In genomic region chrX:54708404-54708803, GRCh38 we compare ENCODE assay signal across 25 cellular contexts.
"Had no signal": no experiment of that assay in that cellular context is flagged by ENCODE, and none has a peak within 500 bp of the region (broad histone marks: within the 10 kb centered on the region; RNA-seq: fewer than 3 reads in every experiment).

No MANE protein-coding gene starts in this region.

- H3K4me3 ChIP-seq: hepatocyte, left lung, lung, ovary, right atrium auricular region, skin epidermis, suprapubic skin, thoracic aorta, tibial artery, uterus had no signal

- H3K4me2 ChIP-seq: hepatocyte had no signal

- DNase-seq: islet precursor cell; left lung; mesendoderm; naive B cell; natural killer cell; ovary; stimulated activated CD4-positive, alpha-beta T cell treated with anti-CD3 and anti-CD28 coated beads, Interleukin-12 subunit alpha, Interleukin-12 subunit beta, amount 100 ng/mL, for 4 hours; stimulated activated CD4-positive, alpha-beta T cell treated with anti-CD3 and anti-CD28 coated beads, Interleukin-15, amount 100 ng/mL, for 24 hours; stimulated activated CD4-positive, alpha-beta T cell treated with anti-CD3 and anti-CD28 coated beads, Interleukin-2, amount 100 ng/mL, for 24 hours; stimulated activated CD4-positive, alpha-beta T cell treated with anti-CD3 and anti-CD28 coated beads, Interleukin-4, amount 100 ng/mL, for 1 hour; stimulated activated naive CD4-positive, alpha-beta T cell; tibial artery; trophoblast cell; uterus had no signal

- H3K36me3 ChIP-seq: left lung, ovary, right atrium auricular region, suprapubic skin, thoracic aorta, tibial artery, uterus had no signal

- H2AFZ ChIP-seq: hepatocyte had no signal

- H3K9me3 Mint-ChIP-seq: natural killer cell; stimulated activated effector memory CD8-positive, alpha-beta T cell treated with anti-CD3 and anti-CD28 coated beads, Interleukin-12 subunit alpha, Interleukin-12 subunit beta, amount 100 ng/mL, for 72 hours; stimulated activated naive CD8-positive, alpha-beta T cell treated with anti-CD3 and anti-CD28 coated beads, Interleukin-15, Interleukin-2, amounts not matched to agents 100 ng/mL and 50 ng/mL, for 24 hours had no signal

- ATAC-seq: left lung; natural killer cell; sciatic nerve; stimulated activated effector memory CD8-positive, alpha-beta T cell treated with anti-CD3 and anti-CD28 coated beads, Interleukin-12 subunit alpha, Interleukin-12 subunit beta, amount 100 ng/mL, for 72 hours had no signal

- H3K4me1 Mint-ChIP-seq: mesothelial cell of epicardium; naive B cell; natural killer cell; stimulated activated effector memory CD8-positive, alpha-beta T cell treated with anti-CD3 and anti-CD28 coated beads, Interleukin-12 subunit alpha, Interleukin-12 subunit beta, amount 100 ng/mL, for 72 hours had no signal

- H3K27me3 ChIP-seq: hepatocyte, left lung, ovary, right atrium auricular region, suprapubic skin, tibial artery, uterus had no signal

- H3K4me1 ChIP-seq: left lung, right atrium auricular region, suprapubic skin, tibial artery, uterus had no signal

- H3K36me3 Mint-ChIP-seq: mesothelial cell of epicardium; naive B cell; natural killer cell; stimulated activated effector memory CD8-positive, alpha-beta T cell treated with anti-CD3 and anti-CD28 coated beads, Interleukin-12 subunit alpha, Interleukin-12 subunit beta, amount 100 ng/mL, for 72 hours had no signal

- H3K27me3 Mint-ChIP-seq: progenitor cell of endocrine pancreas had no signal

- H3K79me2 ChIP-seq: hepatocyte had no signal

- H3K27ac Mint-ChIP-seq: mesothelial cell of epicardium; naive B cell; natural killer cell; progenitor cell of endocrine pancreas; stimulated activated effector memory CD8-positive, alpha-beta T cell treated with anti-CD3 and anti-CD28 coated beads, Interleukin-12 subunit alpha, Interleukin-12 subunit beta, amount 100 ng/mL, for 72 hours; stimulated activated naive CD8-positive, alpha-beta T cell treated with anti-CD3 and anti-CD28 coated beads, Interleukin-15, Interleukin-2, amounts not matched to agents 100 ng/mL and 50 ng/mL, for 24 hours had no signal

- H3K27ac ChIP-seq: hepatocyte, left lung, ovary, right atrium auricular region, skin epidermis, suprapubic skin, thoracic aorta, tibial artery, uterus had no signal

- H3K4me3 Mint-ChIP-seq: mesothelial cell of epicardium; naive B cell; natural killer cell; stimulated activated effector memory CD8-positive, alpha-beta T cell treated with anti-CD3 and anti-CD28 coated beads, Interleukin-12 subunit alpha, Interleukin-12 subunit beta, amount 100 ng/mL, for 72 hours; stimulated activated naive CD8-positive, alpha-beta T cell treated with anti-CD3 and anti-CD28 coated beads, Interleukin-15, Interleukin-2, amounts not matched to agents 100 ng/mL and 50 ng/mL, for 24 hours had no signal

- H3K9me3 ChIP-seq: left lung, ovary, right atrium auricular region, suprapubic skin, thoracic aorta, tibial artery, uterus had no signal
